In the genomic region with DNA sequence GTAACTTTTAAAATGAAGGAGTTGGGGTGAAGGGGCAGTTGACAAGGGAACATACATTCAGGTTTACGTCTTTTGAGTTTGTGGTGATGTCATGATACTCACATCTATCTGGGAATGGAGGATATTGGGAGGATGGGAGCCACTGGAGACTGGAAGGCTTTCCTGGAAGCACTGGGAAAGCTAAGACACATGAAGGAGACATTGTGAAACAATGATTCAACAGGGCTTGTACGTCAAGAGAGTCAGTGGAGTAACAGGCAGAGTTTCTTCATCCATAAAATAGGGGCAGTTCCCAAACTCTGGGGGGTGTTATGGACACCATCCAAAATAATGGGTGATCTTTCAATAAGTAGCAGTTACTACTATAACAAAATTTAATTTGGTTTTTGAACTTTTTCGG, we compare ENCODE assay signal across 21 cellular contexts.
"Had no signal": no experiment of that assay in that cellular context is flagged by ENCODE, and none has a peak within 500 bp of the region (broad histone marks: within the 10 kb centered on the region; RNA-seq: fewer than 3 reads in every experiment).

No MANE protein-coding gene starts in this region.

- H3K4me3 ChIP-seq: cardiac muscle cell, dorsolateral prefrontal cortex, smooth muscle cell had no signal

- H3K27ac ChIP-seq: cardiac muscle cell, dorsolateral prefrontal cortex had no signal

- H3K27ac Mint-ChIP-seq: activated CD4-positive, alpha-beta memory T cell treated with anti-CD3 and anti-CD28 coated beads, Interleukin-2, amount 10 ng/mL, durations not matched to agents 7 days and 5 days; activated naive CD4-positive, alpha-beta T cell treated with anti-CD3 and anti-CD28 coated beads, Interleukin-2, amount 50 U/mL, for 72 hours; activated T-cell treated with anti-CD3 and anti-CD28 coated beads, Interleukin-2, amount 50 U/mL, for 72 hours; endodermal cell; type B pancreatic cell; WTC11 had no signal

- H3K4me1 Mint-ChIP-seq: activated CD4-positive, alpha-beta memory T cell treated with anti-CD3 and anti-CD28 coated beads, Interleukin-2, amount 10 ng/mL, durations not matched to agents 7 days and 5 days; endodermal cell had no signal

- H3K36me3 Mint-ChIP-seq: WTC11 had no signal

- DNase-seq: activated CD4-positive, alpha-beta memory T cell treated with anti-CD3 and anti-CD28 coated beads, Interleukin-2, amount 10 ng/mL, durations not matched to agents 7 days and 5 days; activated CD4-positive, alpha-beta T cell treated with anti-CD3 and anti-CD28 coated beads for 4 hours; activated CD8-positive, alpha-beta memory T cell treated with anti-CD3 and anti-CD28 coated beads, Interleukin-2, amount 50 U/mL, for 48 hours; activated gamma-delta T cell; activated T-cell treated with anti-CD3 and anti-CD28 coated beads, Interleukin-2, amount 50 U/mL, for 72 hours; anterior cingulate cortex; dorsolateral prefrontal cortex; endodermal cell; erythroblast; foreskin melanocyte; mesendoderm; nucleus accumbens; stimulated activated CD4-positive, alpha-beta T cell treated with anti-CD3 and anti-CD28 coated beads, Interleukin-4, amount 100 ng/mL, for 4 hours; stimulated activated CD8-positive, alpha-beta memory T cell treated with anti-CD3 and anti-CD28 coated beads, Interleukin-4, amount 100 ng/mL, for 48 hours; stimulated activated naive CD4-positive, alpha-beta T cell treated with Interleukin-2 at 50 U/mL for 16 hours had no signal

- H3K4me3 Mint-ChIP-seq: activated CD4-positive, alpha-beta memory T cell treated with anti-CD3 and anti-CD28 coated beads, Interleukin-2, amount 10 ng/mL, durations not matched to agents 7 days and 5 days; activated T-cell treated with anti-CD3 and anti-CD28 coated beads, Interleukin-2, amount 50 U/mL, for 72 hours; endodermal cell; nephron; type B pancreatic cell; WTC11 had no signal

- ATAC-seq: WTC11 had no signal

- H3K27me3 ChIP-seq: cardiac muscle cell had no signal

- H3K27me3 Mint-ChIP-seq: activated CD4-positive, alpha-beta memory T cell treated with anti-CD3 and anti-CD28 coated beads, Interleukin-2, amount 10 ng/mL, durations not matched to agents 7 days and 5 days; type B pancreatic cell had no signal

- H3K36me3 ChIP-seq: cardiac muscle cell had no signal
